In genomic region chrX:45322382-45322781, GRCh38 we compare ENCODE assay signal across 8 cellular contexts.
DNase-seq lines count a peak whose midpoint lies in the region; ATAC-seq and TF ChIP-seq lines count a peak whose summit lies in the region.

No MANE protein-coding gene starts in this region.

- H3K27me3 ChIP-seq in iPS DF 6.9 (ENCODE audit: control insufficient read depth, insufficient read depth, low read length) (no peaks in the 10 kb centered on the region), BE2C (no peaks in the 10 kb centered on the region)

- peaks cover 1% of the 10 kb centered on the region; the same call in 1 of the 2 replicates for H3K4me1 ChIP-seq in iPS DF 6.9 (ENCODE audit: control insufficient read depth, insufficient read depth, low read length)
- no peaks in the 10 kb centered on the region for H3K4me1 ChIP-seq in BE2C

- no peak for ATAC-seq in GM18502 (IDR thresholded peaks at IDR 0.05; ENCODE audit: poor library complexity, unreplicated experiment)
- ATAC-seq in activated CD4-positive, CD25-positive, alpha-beta regulatory T cell treated with anti-CD3 and anti-CD28 coated beads, Interleukin-2, amount 50 U/mL, for 24 hours = no peak

- no peak overlapping the region for H3K4me3 ChIP-seq in Jurkat, Clone E6-1 (ENCODE audit: low read length)
- H3K4me3 ChIP-seq in iPS DF 6.9 (ENCODE audit: low read length) (no peak overlapping the region), BE2C (ENCODE audit: low read depth, low read length) (no peak overlapping the region)

- no CpG with 5 or more reads among the region's 2 CpGs for WGBS in iPS DF 6.9 (ENCODE audit: insufficient coverage, insufficient read length)

- H3K9me3 ChIP-seq in iPS DF 6.9 (ENCODE audit: control insufficient read depth, insufficient read depth, low read length) (no peaks in the 10 kb centered on the region), BE2C (no peaks in the 10 kb centered on the region)

- DNase-seq in DMS114 treated with DMSO at 0.1 percent for 48 hours (lab: John Stamatoyannopoulos, UW; ENCODE audit: unreplicated experiment) (peak; percentile 3), anterior cingulate cortex (lab: John Stamatoyannopoulos, UW) (peak in 33 of 58 donors; percentile 0 to 33 (median 2)), iPS DF 6.9 (ENCODE audit: low read depth, low spot score) (peak; percentile 2), stromal cell of bone marrow (ENCODE audit: low read depth) (peak; percentile 68), BE2C (no peak)
- peak; percentile 6 for DNase-seq in Jurkat, Clone E6-1 (ENCODE audit: low read depth, low spot score)

- TF ChIP-seq CTCF in BE2C (IDR thresholded peaks at IDR 0.05; ENCODE audit: low read depth, low read length) = no peak

- H3K36me3 ChIP-seq in iPS DF 6.9 (ENCODE audit: control insufficient read depth, insufficient read depth, low read length) = no peaks in the 10 kb centered on the region
- no peaks in the 10 kb centered on the region for H3K36me3 ChIP-seq in BE2C

- H3K27ac ChIP-seq in iPS DF 6.9 (ENCODE audit: low read length) = no peak overlapping the region
